In genomic region chr3:48564022-48564421, GRCh38 we compare ENCODE assay signal across 10 cellular contexts. TPM values are rescaled to one million over a fixed set of nuclear protein-coding genes. Genes with fewer than 3 reads are reported as not detected.
DNase-seq lines count a peak whose midpoint lies in the region; ATAC-seq and TF ChIP-seq lines count a peak whose summit lies in the region.
"Had no signal": no experiment of that assay in that cellular context is flagged by ENCODE, and none has a peak within 500 bp of the region (broad histone marks: within the 10 kb centered on the region; RNA-seq: fewer than 3 reads in every experiment).

No MANE protein-coding gene starts in this region.

- TF ChIP-seq CTCF in MCF 10A (IDR thresholded peaks at IDR 0.05; ENCODE audit: unreplicated experiment): no peak
- no peak for TF ChIP-seq CTCF in breast epithelium (IDR thresholded peaks at IDR 0.05)
- TF ChIP-seq CTCF in right atrium auricular region (IDR thresholded peaks at IDR 0.05): no peak
- TF ChIP-seq CTCF in stomach (IDR thresholded peaks at IDR 0.05): no peak

- H3K27me3 ChIP-seq in breast epithelium: no peaks in the 10 kb centered on the region
- H3K27me3 ChIP-seq in right atrium auricular region: no peaks in the 10 kb centered on the region
- H3K27me3 ChIP-seq in stomach: no peaks in the 10 kb centered on the region

- H3K27ac Mint-ChIP-seq in MCF 10A (ENCODE audit: low read depth, unreplicated experiment): peak overlapping the region; percentile 46
- no peak overlapping the region for H3K27ac Mint-ChIP-seq in activated CD4-positive, alpha-beta memory T cell treated with anti-CD3 and anti-CD28 coated beads, Interleukin-2, amount 10 ng/mL, durations not matched to agents 7 days and 5 days
- H3K27ac Mint-ChIP-seq: activated B cell treated with CpG ODN at 0.5 μM for 24 hours had no signal

- H3K36me3 ChIP-seq in breast epithelium (no peaks in the 10 kb centered on the region), right atrium auricular region (no peaks in the 10 kb centered on the region), stomach (no peaks in the 10 kb centered on the region)
- H3K36me3 ChIP-seq: neutrophil had no signal

- H3K4me1 Mint-ChIP-seq in MCF 10A (ENCODE audit: insufficient read depth, unreplicated experiment): peaks cover 39% of the 10 kb centered on the region
- peaks cover 36% of the 10 kb centered on the region for H3K4me1 Mint-ChIP-seq in activated CD4-positive, alpha-beta memory T cell treated with anti-CD3 and anti-CD28 coated beads, Interleukin-2, amount 10 ng/mL, durations not matched to agents 7 days and 5 days

- H3K4me3 ChIP-seq in breast epithelium (no peak overlapping the region), right atrium auricular region (no peak overlapping the region), stomach (no peak overlapping the region)

- POLR2A ChIA-PET in MCF 10A (lab: Yijun Ruan, JAX): interaction anchor here (1.0 to 1.8 kb wide), 2 partner anchors 35 to 71 kb away, joined by 3 to 19 read pairs; partner anchors contain the start of gene SLC26A6
- POLR2A ChIA-PET in activated CD4-positive, alpha-beta memory T cell treated with anti-CD3 and anti-CD28 coated beads, Interleukin-2, amount 10 ng/mL, durations not matched to agents 7 days and 5 days (lab: Charles Lee): interaction anchor here (0.7 to 1.3 kb wide), 2 partner anchors 16 to 38 kb away, joined by 3 read pairs; no protein-coding TSS in a partner anchor

- H3K27me3 Mint-ChIP-seq in MCF 10A (ENCODE audit: insufficient read depth, unreplicated experiment): no peaks in the 10 kb centered on the region
- H3K27me3 Mint-ChIP-seq in activated CD4-positive, alpha-beta memory T cell treated with anti-CD3 and anti-CD28 coated beads, Interleukin-2, amount 10 ng/mL, durations not matched to agents 7 days and 5 days: no peaks in the 10 kb centered on the region
- H3K27me3 Mint-ChIP-seq: activated B cell treated with CpG ODN at 0.5 μM for 24 hours had no signal

- no peak for TF ChIP-seq EP300 in stomach (IDR thresholded peaks at IDR 0.05)

- H3K9me3 Mint-ChIP-seq in MCF 10A (ENCODE audit: unreplicated experiment): no peaks in the 10 kb centered on the region
- H3K9me3 Mint-ChIP-seq in activated CD4-positive, alpha-beta memory T cell treated with anti-CD3 and anti-CD28 coated beads, Interleukin-2, amount 10 ng/mL, durations not matched to agents 7 days and 5 days: no peaks in the 10 kb centered on the region
- H3K9me3 Mint-ChIP-seq: activated B cell treated with CpG ODN at 0.5 μM for 24 hours had no signal

- WGBS in stomach, 5 donors: 66 to 73% (median 70%) methylated on average over 10 of the region's 10 CpGs

- no peak overlapping the region for H3K27ac ChIP-seq in breast epithelium
- no peak overlapping the region for H3K27ac ChIP-seq in right atrium auricular region
- peak overlapping the region in 1 of 5 donors; percentile 22 for H3K27ac ChIP-seq in stomach
- H3K27ac ChIP-seq: neutrophil had no signal

- no peak for ATAC-seq in GM21526 (IDR thresholded peaks at IDR 0.05; ENCODE audit: low FRiP score, unreplicated experiment)

- H3K4me3 Mint-ChIP-seq in MCF 10A (ENCODE audit: unreplicated experiment): no peak overlapping the region
- no peak overlapping the region for H3K4me3 Mint-ChIP-seq in activated CD4-positive, alpha-beta memory T cell treated with anti-CD3 and anti-CD28 coated beads, Interleukin-2, amount 10 ng/mL, durations not matched to agents 7 days and 5 days
- H3K4me3 Mint-ChIP-seq: activated B cell treated with CpG ODN at 0.5 μM for 24 hours had no signal

- intact Hi-C loops in MCF 10A (cut with micrococcal nuclease) (no loop called here), breast epithelium (cut with DNase I; ENCODE audit: low total_unique reads) (no loop called here), stomach (cut with DNase I; ENCODE audit: low total_unique reads) (no loop called here)

- no peak for TF ChIP-seq POLR2A in breast epithelium (IDR thresholded peaks at IDR 0.05)
- TF ChIP-seq POLR2A in stomach (IDR thresholded peaks at IDR 0.05): no peak

- peaks cover 7% of the 10 kb centered on the region for H3K36me3 Mint-ChIP-seq in MCF 10A (ENCODE audit: insufficient read depth, unreplicated experiment)
- no peaks in the 10 kb centered on the region for H3K36me3 Mint-ChIP-seq in activated CD4-positive, alpha-beta memory T cell treated with anti-CD3 and anti-CD28 coated beads, Interleukin-2, amount 10 ng/mL, durations not matched to agents 7 days and 5 days (ENCODE audit: low read depth)

- CTCF ChIA-PET in MCF 10A (lab: Yijun Ruan, JAX): interaction anchor here (0.6 to 1.8 kb wide), 4 partner anchors 128 to 963 kb away, joined by 3 to 8 read pairs (median 4); no protein-coding TSS in a partner anchor
- CTCF ChIA-PET in activated CD4-positive, alpha-beta memory T cell treated with anti-CD3 and anti-CD28 coated beads, Interleukin-2, amount 10 ng/mL, durations not matched to agents 7 days and 5 days (lab: Charles Lee): interaction anchor here (0.6 to 1.9 kb wide), 3 partner anchors 16 to 164 kb away, joined by 3 to 6 read pairs (median 5); no protein-coding TSS in a partner anchor

- BruUV-seq in MCF 10A (replicated peaks; lab: Mats Ljungman, UMichigan): TSS peak; percentile 88

- H3K9me3 ChIP-seq in breast epithelium (no peaks in the 10 kb centered on the region), right atrium auricular region (no peaks in the 10 kb centered on the region), stomach (no peaks in the 10 kb centered on the region)
- H3K9me3 ChIP-seq: neutrophil had no signal

- peaks cover 0 to 3% of the 10 kb centered on the region in 2 donors for H3K4me1 ChIP-seq in breast epithelium
- H3K4me1 ChIP-seq in right atrium auricular region: peaks cover 0 to 25% of the 10 kb centered on the region in 2 donors
- H3K4me1 ChIP-seq in stomach: peaks cover 16 to 37% (median 23%) of the 10 kb centered on the region in 4 donors

- DNase-seq in MCF 10A (ENCODE audit: unreplicated experiment): peak; percentile 73
- DNase-seq in breast epithelium (ENCODE audit: low spot score in 2 of 2): no peak
- peak; percentile 49 for DNase-seq in activated CD4-positive, alpha-beta memory T cell treated with anti-CD3 and anti-CD28 coated beads, Interleukin-2, amount 10 ng/mL, durations not matched to agents 7 days and 5 days
- DNase-seq in right atrium auricular region (ENCODE audit: low spot score): peak; percentile 64
- peak; percentile 28 for DNase-seq in stomach
- DNase-seq in effector CD4-positive, alpha-beta T cell: no peak
- DNase-seq in cerebellar nuclear complex (lab: John Stamatoyannopoulos, UW): no peak
- DNase-seq: activated B cell treated with CpG ODN at 0.5 μM for 24 hours had no signal

RNA-seq across cellular contexts. Expression of gene UCN2, which starts 0.4 kb away (rescaled TPM):
- total RNA-seq in MCF 10A (2022) (1.5 and 3.8 TPM in 2 replicates), breast epithelium (under 1 TPM in 1 of 3 donors, not detected in 2; 0.44 TPM), right atrium auricular region (not detected), stomach (under 1 TPM in 2 of 5 donors, not detected in 3; 0.37 to 0.58 TPM)
- not detected for total RNA-seq in activated CD4-positive, alpha-beta memory T cell treated with anti-CD3 and anti-CD28 coated beads, Interleukin-2, amount 10 ng/mL, durations not matched to agents 7 days and 5 days
- 1 to 10 TPM in 1 of 3 donors, under 1 TPM in 1, not detected in 1; 0.31 to 3.3 TPM for polyA plus RNA-seq in stomach
- total RNA-seq: activated B cell treated with CpG ODN at 0.5 μM for 24 hours had no signal

RNA-seq across cellular contexts. Expression of gene PFKFB4, which starts 7.4 kb away (rescaled TPM):
- 3.4 and 4.6 TPM in 2 replicates for total RNA-seq in MCF 10A (2022)
- total RNA-seq in breast epithelium: 1 to 10 TPM; 1.8 to 6.9 (median 5.2) TPM
- total RNA-seq in activated CD4-positive, alpha-beta memory T cell treated with anti-CD3 and anti-CD28 coated beads, Interleukin-2, amount 10 ng/mL, durations not matched to agents 7 days and 5 days: 10 to 100 TPM; 33.3 to 34.4 TPM
- total RNA-seq in right atrium auricular region: 1 to 10 TPM in 1 of 2 donors, under 1 TPM in 1; 0.59 to 1.2 TPM
- 1 to 10 TPM in 4 of 5 donors, not detected in 1; 1.0 to 9.6 (median 3.0) TPM for total RNA-seq in stomach
- 1 to 10 TPM in 2 of 3 donors, under 1 TPM in 1; 0.61 to 3.2 (median 1.5) TPM for polyA plus RNA-seq in stomach

RNA-seq across cellular contexts. Expression of gene COL7A1, which starts 31.1 kb away (rescaled TPM):
- total RNA-seq in MCF 10A (2022) (44.2 and 60.5 TPM in 2 replicates), breast epithelium (10 to 100 TPM in 2 of 3 donors, under 1 TPM in 1; 0.48 to 18.6 (median 12.5) TPM), right atrium auricular region (1 to 10 TPM; 1.9 to 2.6 TPM), stomach (10 to 100 TPM in 2 of 5 donors, 1 to 10 TPM in 3; 1.8 to 75.3 (median 7.6) TPM)
- total RNA-seq in activated CD4-positive, alpha-beta memory T cell treated with anti-CD3 and anti-CD28 coated beads, Interleukin-2, amount 10 ng/mL, durations not matched to agents 7 days and 5 days: 1 to 10 TPM in 1 of 2 experiments, under 1 TPM in 1; 0.40 to 1.4 TPM
- polyA plus RNA-seq in stomach: 100 to 1,000 TPM in 1 of 3 donors, 1 to 10 TPM in 2; 6.3 to 123 (median 7.7) TPM

RNA-seq across cellular contexts. Expression of gene UQCRC1, which starts 45.4 kb away (rescaled TPM):
- total RNA-seq in MCF 10A (2022) (383 and 413 TPM in 2 replicates), breast epithelium (100 to 1,000 TPM; 163 to 230 (median 180) TPM), right atrium auricular region (100 to 1,000 TPM; 847 to 948 TPM), stomach (100 to 1,000 TPM; 178 to 568 (median 259) TPM)
- total RNA-seq in activated CD4-positive, alpha-beta memory T cell treated with anti-CD3 and anti-CD28 coated beads, Interleukin-2, amount 10 ng/mL, durations not matched to agents 7 days and 5 days: 100 to 1,000 TPM; 167 to 170 TPM
- polyA plus RNA-seq in stomach: 100 to 1,000 TPM; 218 to 347 (median 295) TPM

RNA-seq across cellular contexts. Expression of gene TMEM89, which starts 57.5 kb away (rescaled TPM):
- total RNA-seq in MCF 10A (2022) (not detected in 2 replicates), breast epithelium (not detected), right atrium auricular region (not detected), stomach (not detected)
- not detected for total RNA-seq in activated CD4-positive, alpha-beta memory T cell treated with anti-CD3 and anti-CD28 coated beads, Interleukin-2, amount 10 ng/mL, durations not matched to agents 7 days and 5 days
- under 1 TPM in 1 of 3 donors, not detected in 2; 0.62 TPM for polyA plus RNA-seq in stomach
- total RNA-seq: activated B cell treated with CpG ODN at 0.5 μM for 24 hours had no signal

Comparison
In these comparisons a context has a peak if more than half of its experiments do, and no peak if none do; other contexts are left out.
1. DNase-seq: peak in MCF 10A (single experiment), activated CD4-positive, alpha-beta memory T cell treated with anti-CD3 and anti-CD28 coated beads, Interleukin-2, amount 10 ng/mL, durations not matched to agents 7 days and 5 days (single experiment), right atrium auricular region (single experiment) and stomach (single experiment); none in breast epithelium (0 of 2), effector CD4-positive, alpha-beta T cell (single experiment) and cerebellar nuclear complex (0 of 2).